ENCODE assay signal across 22 cellular contexts in the genomic region with DNA sequence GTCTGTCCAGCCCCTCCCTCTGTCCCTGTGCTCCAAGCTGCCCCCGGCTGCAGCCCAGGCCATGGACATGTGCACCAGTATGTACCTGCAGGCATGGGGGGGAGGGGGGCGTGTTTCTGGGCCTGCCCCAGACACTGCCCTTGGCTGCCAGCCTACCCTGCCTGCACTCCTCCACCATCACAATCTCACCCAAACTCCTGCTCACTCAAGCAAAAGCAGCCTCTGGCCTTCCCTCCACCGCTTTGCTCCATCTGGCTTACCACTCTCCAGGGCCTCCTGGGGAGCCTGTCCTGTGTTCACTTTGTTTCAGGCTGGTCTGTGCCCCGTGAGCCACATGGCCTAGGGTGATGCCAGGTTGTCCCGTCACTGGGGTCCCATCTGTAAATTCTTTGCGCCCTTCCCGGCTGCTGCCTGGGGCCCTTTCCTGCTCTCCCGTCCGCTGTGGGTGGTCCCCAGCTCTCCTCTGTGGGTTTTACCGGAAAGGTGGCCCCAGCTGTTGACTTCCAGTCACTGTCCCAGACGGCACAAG. TPM values are rescaled to one million over a fixed set of nuclear protein-coding genes. Genes with fewer than 3 reads are reported as not detected.
DNase-seq lines count a peak whose midpoint lies in the region; ATAC-seq, FAIRE-seq and TF ChIP-seq lines count a peak whose summit lies in the region.
"Had no signal": no experiment of that assay in that cellular context is flagged by ENCODE, and none has a peak within 500 bp of the region (broad histone marks: within the 10 kb centered on the region; RNA-seq: fewer than 3 reads in every experiment).

No MANE protein-coding gene starts in this region.

- H3K36me3 Mint-ChIP-seq in activated naive CD8-positive, alpha-beta T cell treated with anti-CD3 and anti-CD28 coated beads, Interleukin-2, amount 50 U/mL, for 24 hours (ENCODE audit: low read depth) = peaks cover 9% of the 10 kb centered on the region
- H3K36me3 Mint-ChIP-seq in activated naive CD8-positive, alpha-beta T cell treated with anti-CD3 and anti-CD28 coated beads for 36 hours = peaks cover 16% of the 10 kb centered on the region

- H3K27me3 ChIP-seq in MG63 = no peaks in the 10 kb centered on the region
- H3K27me3 ChIP-seq: body of pancreas, gastroesophageal sphincter had no signal

- H3K36me3 ChIP-seq in kidney (ENCODE audit: control insufficient read depth in 1 of 2, insufficient read depth in 2 of 2, low read length in 2 of 2) (peaks cover 4 to 23% of the 10 kb centered on the region in 2 donors), MG63 (peaks cover 89% of the 10 kb centered on the region)

- H3K4me3 Mint-ChIP-seq in activated naive CD8-positive, alpha-beta T cell treated with anti-CD3 and anti-CD28 coated beads, Interleukin-2, amount 50 U/mL, for 24 hours = no peak overlapping the region
- no peak overlapping the region for H3K4me3 Mint-ChIP-seq in activated naive CD8-positive, alpha-beta T cell treated with anti-CD3 and anti-CD28 coated beads for 36 hours
- H3K4me3 Mint-ChIP-seq: activated T-cell treated with anti-CD3 and anti-CD28 coated beads, Interleukin-2, amount 50 U/mL, for 4 hours; CD14-positive monocyte had no signal

- FAIRE-seq in kidney (lab: Jason Lieb, UNC) = no peak

- no peak overlapping the region for H3K9ac ChIP-seq in kidney (ENCODE audit: low read length in 2 of 2)
- H3K9ac ChIP-seq: GM23248 had no signal

- H3K4me1 Mint-ChIP-seq in activated naive CD8-positive, alpha-beta T cell treated with anti-CD3 and anti-CD28 coated beads, Interleukin-2, amount 50 U/mL, for 24 hours = peaks cover 32% of the 10 kb centered on the region
- H3K4me1 Mint-ChIP-seq in activated naive CD8-positive, alpha-beta T cell treated with anti-CD3 and anti-CD28 coated beads for 36 hours = peaks cover 30% of the 10 kb centered on the region

- no peak for ATAC-seq in activated naive CD8-positive, alpha-beta T cell treated with anti-CD3 and anti-CD28 coated beads, Interleukin-2, amount 50 U/mL, for 24 hours
- ATAC-seq in GM19397 (IDR thresholded peaks at IDR 0.05; ENCODE audit: unreplicated experiment) = no peak
- ATAC-seq: activated naive CD4-positive, alpha-beta T cell treated with anti-CD3 and anti-CD28 coated beads, Interleukin-2, amount 50 U/mL, for 72 hours; activated T-cell treated with anti-CD3 and anti-CD28 coated beads, Interleukin-2, amount 50 U/mL, for 4 hours; body of pancreas; gastroesophageal sphincter; left lobe of liver had no signal

- no peak for TF ChIP-seq CTCF in kidney (IDR thresholded peaks at IDR 0.05; ENCODE audit: borderline replicate concordance, extremely low read depth, insufficient read depth)

- intact Hi-C loops in kidney (cut with DNase I) = no loop called here

- H3K4me3 ChIP-seq in kidney (ENCODE audit: low read length in 2 of 2) (no peak overlapping the region), MG63 (no peak overlapping the region)
- H3K4me3 ChIP-seq: body of pancreas, gastroesophageal sphincter, GM23248, skin epidermis, thoracic aorta had no signal

- H3K9me3 Mint-ChIP-seq in activated naive CD8-positive, alpha-beta T cell treated with anti-CD3 and anti-CD28 coated beads, Interleukin-2, amount 50 U/mL, for 24 hours = peaks cover 4% of the 10 kb centered on the region
- H3K9me3 Mint-ChIP-seq in activated naive CD8-positive, alpha-beta T cell treated with anti-CD3 and anti-CD28 coated beads for 36 hours = peaks cover 4% of the 10 kb centered on the region

- peaks cover 3% of the 10 kb centered on the region for H3K27me3 Mint-ChIP-seq in activated naive CD8-positive, alpha-beta T cell treated with anti-CD3 and anti-CD28 coated beads, Interleukin-2, amount 50 U/mL, for 24 hours
- H3K27me3 Mint-ChIP-seq in activated naive CD8-positive, alpha-beta T cell treated with anti-CD3 and anti-CD28 coated beads for 36 hours = peaks cover 3% of the 10 kb centered on the region

- no peaks in the 10 kb centered on the region for H3K9me3 ChIP-seq in kidney (ENCODE audit: control insufficient read depth in 1 of 2, low read length in 2 of 2)
- H3K9me3 ChIP-seq in MG63 = no peaks in the 10 kb centered on the region
- H3K9me3 ChIP-seq: body of pancreas, gastroesophageal sphincter, thoracic aorta had no signal

- peak overlapping the region; percentile 5 for H3K27ac Mint-ChIP-seq in activated naive CD8-positive, alpha-beta T cell treated with anti-CD3 and anti-CD28 coated beads, Interleukin-2, amount 50 U/mL, for 24 hours
- no peak overlapping the region for H3K27ac Mint-ChIP-seq in activated naive CD8-positive, alpha-beta T cell treated with anti-CD3 and anti-CD28 coated beads for 36 hours
- H3K27ac Mint-ChIP-seq: activated naive CD4-positive, alpha-beta T cell treated with anti-CD3 and anti-CD28 coated beads, Interleukin-2, amount 50 U/mL, for 72 hours had no signal

- H3K27ac ChIP-seq in kidney (ENCODE audit: low read depth in 2 of 2, low read length in 2 of 2) = no peak overlapping the region
- peak overlapping the region; percentile 26 for H3K27ac ChIP-seq in substantia nigra (ENCODE audit: low read depth, low read length, poor library complexity, severe bottlenecking)
- H3K27ac ChIP-seq: body of pancreas, gastroesophageal sphincter, GM23248, thoracic aorta, VCaP had no signal

- no peak for DNase-seq in activated naive CD8-positive, alpha-beta T cell treated with anti-CD3 and anti-CD28 coated beads, Interleukin-2, amount 50 U/mL, for 24 hours
- DNase-seq in activated naive CD8-positive, alpha-beta T cell treated with anti-CD3 and anti-CD28 coated beads for 36 hours = no peak
- DNase-seq in NCI-H446 treated with DMSO at 0.1 percent for 48 hours (lab: John Stamatoyannopoulos, UW) (peak; percentile 61), kidney (peak; percentile 74), substantia nigra (lab: John Stamatoyannopoulos, UW) (peak in 1 of 49 donors; percentile 62), MG63 (no peak)
- no peak for DNase-seq in effector CD8-positive, alpha-beta T cell (lab: John Stamatoyannopoulos, UW)
- DNase-seq: activated CD4-positive, alpha-beta T cell treated with anti-CD3 and anti-CD28 coated beads, Interleukin-2, amount 50 U/mL, for 4 hours; activated T-cell treated with anti-CD3 and anti-CD28 coated beads, Interleukin-2, amount 50 U/mL, for 4 hours; body of pancreas; DMS53; NCI-H146; stimulated activated CD4-positive, alpha-beta T cell treated with anti-CD3 and anti-CD28 coated beads, Interleukin-4, amount 100 ng/mL, for 4 hours had no signal

- peaks cover 0 to 4% of the 10 kb centered on the region in 2 donors for H3K4me1 ChIP-seq in kidney (ENCODE audit: control insufficient read depth in 1 of 2, insufficient read depth in 1 of 2, low read depth in 1 of 2, low read length in 2 of 2)
- H3K4me1 ChIP-seq: body of pancreas had no signal

RNA-seq across cellular contexts. Expression of a gene that starts 33.3 kb away (rescaled TPM):
- total RNA-seq in activated naive CD8-positive, alpha-beta T cell treated with anti-CD3 and anti-CD28 coated beads for 36 hours = 100 to 1,000 TPM; 163 to 176 TPM
- total RNA-seq in kidney = 36.7 TPM
- polyA plus RNA-seq in kidney (ENCODE audit: insufficient read depth, low read depth, low replicate concordance) = 120 TPM
- total RNA-seq in MG63 (2014; rRNA removed; shearing (Covaris generic); ENCODE audit: low replicate concordance) = 42.3 and 53.5 TPM in 2 replicates

Comparison
In these comparisons a context has a peak if more than half of its experiments do, and no peak if none do; other contexts are left out.
1. DNase-seq: peak in NCI-H446 treated with DMSO at 0.1 percent for 48 hours (single experiment) and kidney (single experiment); none in activated naive CD8-positive, alpha-beta T cell treated with anti-CD3 and anti-CD28 coated beads, Interleukin-2, amount 50 U/mL, for 24 hours (single experiment), activated naive CD8-positive, alpha-beta T cell treated with anti-CD3 and anti-CD28 coated beads for 36 hours (single experiment), effector CD8-positive, alpha-beta T cell (single experiment) and MG63 (single experiment).